ENCODE assay signal across 8 cellular contexts in genomic region chr12:79174656-79175055, GRCh38.
A peak's percentile ranks its signal among the peaks of the same experiment; 100 is the strongest.
DNase-seq lines count a peak whose midpoint lies in the region; ATAC-seq and TF ChIP-seq lines count a peak whose summit lies in the region.

No MANE protein-coding gene starts in this region.

- H3K4me1 Mint-ChIP-seq in nephron = peaks cover 9% of the 10 kb centered on the region

- DNase-seq in Ammon's horn (ENCODE audit: low spot score) (peak; percentile 48), astrocyte of the hippocampus (ENCODE audit: low read depth, low spot score) (peak; percentile 72), colonic mucosa (no peak)
- no peak for DNase-seq in activated naive CD4-positive, alpha-beta T cell treated with anti-CD3 and anti-CD28 coated beads, Interleukin-2, amount 50 U/mL, for 16 hours

- peaks cover 15% of the 10 kb centered on the region for H3K9me3 Mint-ChIP-seq in nephron

- H3K4me3 Mint-ChIP-seq in nephron = no peak overlapping the region

- ATAC-seq in GM19395 (IDR thresholded peaks at IDR 0.05; ENCODE audit: unreplicated experiment) (peak; percentile 80), HG03575 (IDR thresholded peaks at IDR 0.05; ENCODE audit: extremely low read depth, insufficient number of reproducible peaks, low FRiP score, unreplicated experiment) (peak; percentile 57)
- no peak for ATAC-seq in activated CD4-positive, CD25-positive, alpha-beta regulatory T cell treated with anti-CD3 and anti-CD28 coated beads, Interleukin-2, amount 50 U/mL, for 24 hours

- H3K4me3 ChIP-seq in colonic mucosa = no peak overlapping the region

- no peaks in the 10 kb centered on the region for H3K27me3 Mint-ChIP-seq in nephron (ENCODE audit: low read depth)

- H3K9ac ChIP-seq in colonic mucosa (ENCODE audit: low read depth in 2 of 2, low read length in 2 of 2) = no peak overlapping the region

- peak overlapping the region in 1 of 3 experiments; percentile 68 for H3K27ac Mint-ChIP-seq in nephron

- TF ChIP-seq CTCF in nephron (IDR thresholded peaks at IDR 0.05; ENCODE audit: unreplicated experiment in 3 of 3) = peak; percentile 31 to 59 (median 34)
- no peak for TF ChIP-seq CTCF in colonic mucosa (IDR thresholded peaks at IDR 0.05)

- no peaks in the 10 kb centered on the region for H3K27me3 ChIP-seq in colonic mucosa

- no peaks in the 10 kb centered on the region for H3K9me3 ChIP-seq in colonic mucosa

- no peak overlapping the region for H3K27ac ChIP-seq in colonic mucosa

- intact Hi-C loops in colonic mucosa (cut with DNase I) = no loop called here

- H3K36me3 ChIP-seq in colonic mucosa = no peaks in the 10 kb centered on the region

- peaks cover 26% of the 10 kb centered on the region for H3K36me3 Mint-ChIP-seq in nephron (ENCODE audit: low read depth)

- H3K4me1 ChIP-seq in colonic mucosa = no peaks in the 10 kb centered on the region

Comparison
In these comparisons a context has a peak if more than half of its experiments do, and no peak if none do; other contexts are left out.
1. DNase-seq: peak in Ammon's horn (single experiment) and astrocyte of the hippocampus (single experiment); none in colonic mucosa (single experiment) and activated naive CD4-positive, alpha-beta T cell treated with anti-CD3 and anti-CD28 coated beads, Interleukin-2, amount 50 U/mL, for 16 hours (single experiment).
2. ATAC-seq: peak in GM19395 (single experiment) and HG03575 (single experiment); none in activated CD4-positive, CD25-positive, alpha-beta regulatory T cell treated with anti-CD3 and anti-CD28 coated beads, Interleukin-2, amount 50 U/mL, for 24 hours (0 of 2).